15 cellular contexts compared by ENCODE assay signal in the genomic region with DNA sequence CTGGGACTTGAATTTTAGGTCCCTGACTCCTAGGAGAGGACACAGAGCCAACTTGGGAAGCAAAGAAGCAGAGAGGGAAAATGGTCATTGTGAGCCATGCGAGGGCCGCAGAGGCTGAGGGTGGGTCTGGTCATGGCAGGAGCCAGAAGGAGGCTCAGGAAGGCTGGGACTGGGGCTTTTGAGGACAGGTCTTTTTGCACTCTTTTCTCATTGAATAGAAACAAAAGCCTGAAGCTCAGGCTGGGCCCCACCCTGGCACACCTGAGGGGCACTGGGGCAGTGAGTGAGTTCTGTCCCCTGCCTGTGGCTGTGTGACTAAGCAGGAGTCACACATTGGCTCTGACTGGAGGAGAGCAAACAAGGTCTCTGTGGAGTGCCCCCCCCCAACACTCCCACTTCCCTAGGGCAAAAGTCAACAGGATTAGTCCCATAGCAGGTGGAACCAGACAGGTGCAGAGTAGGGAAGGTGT. TPM values are rescaled to one million over a fixed set of nuclear protein-coding genes. Genes with fewer than 3 reads are reported as not detected.
DNase-seq lines count a peak whose midpoint lies in the region; ATAC-seq and TF ChIP-seq lines count a peak whose summit lies in the region.
"Had no signal": no experiment of that assay in that cellular context is flagged by ENCODE, and none has a peak within 500 bp of the region (broad histone marks: within the 10 kb centered on the region; RNA-seq: fewer than 3 reads in every experiment).

No MANE protein-coding gene starts in this region.

- TF ChIP-seq CTCF in RWPE1 (conservative IDR thresholded peaks at IDR 0.05; ENCODE audit: low read depth): no peak
- TF ChIP-seq CTCF in mucosa of descending colon (IDR thresholded peaks at IDR 0.05): no peak

- peak; percentile 23; the same call in 1 of the 2 replicates for TF ChIP-seq RAD21 in Ishikawa (IDR thresholded peaks at IDR 0.05; ENCODE audit: low read depth)

- DNase-seq in RWPE1 (ENCODE audit: low spot score) (peak; percentile 1), mucosa of descending colon (peak in 2 of 3 donors; percentile 50 to 66), HUDEP-2 (lab: John Stamatoyannopoulos, UW; ENCODE audit: unreplicated experiment in 76 of 76) (no peak), KBM-7 (no peak), globus pallidus (ENCODE audit: low spot score) (no peak)
- DNase-seq in activated CD4-positive, alpha-beta T cell treated with anti-CD3 and anti-CD28 coated beads for 48 hours: no peak
- DNase-seq: aorta; C1 segment of cervical spinal cord; effector CD8-positive, alpha-beta T cell; NCI-H1436 treated with DMSO at 0.1 percent for 48 hours had no signal

- POLR2A ChIA-PET in RWPE1 (lab: Yijun Ruan, JAX; ENCODE audit: low non-redundant PET): interaction anchor here (0.6 to 0.9 kb wide), 2 partner anchors 44 to 54 kb away, joined by 3 read pairs; a partner anchor contains a TSS

- H3K4me1 ChIP-seq in BLaER1 (peaks cover 17% of the 10 kb centered on the region), mucosa of descending colon (ENCODE audit: low read depth) (peaks cover 9% of the 10 kb centered on the region)

- peak; percentile 84; the same call in 1 of the 2 replicates for TF ChIP-seq EP300 in Ishikawa (IDR thresholded peaks at IDR 0.05; ENCODE audit: borderline replicate concordance)

- H3K4me3 ChIP-seq in BLaER1 (no peak overlapping the region), mucosa of descending colon (no peak overlapping the region)
- H3K4me3 ChIP-seq: thoracic aorta had no signal

- peaks cover 14% of the 10 kb centered on the region; the same call in 1 of the 2 replicates for H3K27me3 ChIP-seq in BLaER1

- H4K20me1 ChIP-seq in BLaER1: no peaks in the 10 kb centered on the region

- CTCF ChIA-PET in RWPE1 (lab: Yijun Ruan, JAX): interaction anchor here (0.6 to 1.5 kb wide), 3 partner anchors 15 to 79 kb away, joined by 3 to 5 read pairs (median 5); no protein-coding TSS in a partner anchor

- peak overlapping the region; percentile 64 for H3K4me2 ChIP-seq in BLaER1

- intact Hi-C loops in mucosa of descending colon (cut with DNase I, micrococcal nuclease): no loop called here

- peak; percentile 84 for ATAC-seq in mucosa of descending colon

- in situ Hi-C loops in KBM-7 (cut with MboI; ENCODE audit: low pct_unique_long_range_greater_than_20kb, low sequenced_read_pairs): no loop called here

- no peaks in the 10 kb centered on the region for H3K9me3 ChIP-seq in BLaER1
- H3K9me3 ChIP-seq in mucosa of descending colon: no peaks in the 10 kb centered on the region
- H3K9me3 ChIP-seq: thoracic aorta had no signal

- no peak overlapping the region for H3K9ac ChIP-seq in BLaER1

- H3K36me3 ChIP-seq in BLaER1 (no peaks in the 10 kb centered on the region), mucosa of descending colon (ENCODE audit: low read depth) (no peaks in the 10 kb centered on the region)
- H3K36me3 ChIP-seq: thoracic aorta had no signal

- H3K27ac ChIP-seq in BLaER1: peak overlapping the region; percentile 30; the same call in 1 of the 2 replicates
- peak overlapping the region; percentile 100 for H3K27ac ChIP-seq in RWPE1
- H3K27ac ChIP-seq: thoracic aorta, VCaP had no signal

TF ChIP-seq in Ishikawa, 13 proteins besides CTCF, POLR2A, EP300 and RAD21:
- no peak for TF ChIP-seq CREB1 (IDR thresholded peaks at IDR 0.05; ENCODE audit: low read depth)
- no peak for TF ChIP-seq EGR1 (IDR thresholded peaks at IDR 0.05)
- no peak for TF ChIP-seq TAF1 (IDR thresholded peaks at IDR 0.05; ENCODE audit: low read depth)
- TF ChIP-seq TCF12 (IDR thresholded peaks at IDR 0.05; ENCODE audit: low read depth): peak; percentile 85
- peak; percentile 49; the same call in 1 of the 2 replicates for TF ChIP-seq FOXM1 (IDR thresholded peaks at IDR 0.05; ENCODE audit: borderline replicate concordance, low read depth)
- no peak for TF ChIP-seq CEBPB (IDR thresholded peaks at IDR 0.05)
- 0 out of 2 replicates have a peak, but pooled peaks have one; percentile 41 for TF ChIP-seq ZBTB7A (IDR thresholded peaks at IDR 0.05; ENCODE audit: low read depth)
- TF ChIP-seq, protein P1, sequence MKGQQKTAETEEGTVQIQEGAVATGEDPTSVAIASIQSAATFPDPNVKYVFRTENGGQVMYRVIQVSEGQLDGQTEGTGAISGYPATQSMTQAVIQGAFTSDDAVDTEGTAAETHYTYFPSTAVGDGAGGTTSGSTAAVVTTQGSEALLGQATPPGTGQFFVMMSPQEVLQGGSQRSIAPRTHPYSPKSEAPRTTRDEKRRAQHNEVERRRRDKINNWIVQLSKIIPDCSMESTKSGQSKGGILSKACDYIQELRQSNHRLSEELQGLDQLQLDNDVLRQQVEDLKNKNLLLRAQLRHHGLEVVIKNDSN (IDR thresholded peaks at IDR 0.05): no peak
- TF ChIP-seq YY1 (IDR thresholded peaks at IDR 0.05; ENCODE audit: low read depth): no peak
- TF ChIP-seq, protein P2, sequence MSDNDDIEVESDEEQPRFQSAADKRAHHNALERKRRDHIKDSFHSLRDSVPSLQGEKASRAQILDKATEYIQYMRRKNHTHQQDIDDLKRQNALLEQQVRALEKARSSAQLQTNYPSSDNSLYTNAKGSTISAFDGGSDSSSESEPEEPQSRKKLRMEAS (IDR thresholded peaks at IDR 0.05): no peak
- TF ChIP-seq, protein P3, sequence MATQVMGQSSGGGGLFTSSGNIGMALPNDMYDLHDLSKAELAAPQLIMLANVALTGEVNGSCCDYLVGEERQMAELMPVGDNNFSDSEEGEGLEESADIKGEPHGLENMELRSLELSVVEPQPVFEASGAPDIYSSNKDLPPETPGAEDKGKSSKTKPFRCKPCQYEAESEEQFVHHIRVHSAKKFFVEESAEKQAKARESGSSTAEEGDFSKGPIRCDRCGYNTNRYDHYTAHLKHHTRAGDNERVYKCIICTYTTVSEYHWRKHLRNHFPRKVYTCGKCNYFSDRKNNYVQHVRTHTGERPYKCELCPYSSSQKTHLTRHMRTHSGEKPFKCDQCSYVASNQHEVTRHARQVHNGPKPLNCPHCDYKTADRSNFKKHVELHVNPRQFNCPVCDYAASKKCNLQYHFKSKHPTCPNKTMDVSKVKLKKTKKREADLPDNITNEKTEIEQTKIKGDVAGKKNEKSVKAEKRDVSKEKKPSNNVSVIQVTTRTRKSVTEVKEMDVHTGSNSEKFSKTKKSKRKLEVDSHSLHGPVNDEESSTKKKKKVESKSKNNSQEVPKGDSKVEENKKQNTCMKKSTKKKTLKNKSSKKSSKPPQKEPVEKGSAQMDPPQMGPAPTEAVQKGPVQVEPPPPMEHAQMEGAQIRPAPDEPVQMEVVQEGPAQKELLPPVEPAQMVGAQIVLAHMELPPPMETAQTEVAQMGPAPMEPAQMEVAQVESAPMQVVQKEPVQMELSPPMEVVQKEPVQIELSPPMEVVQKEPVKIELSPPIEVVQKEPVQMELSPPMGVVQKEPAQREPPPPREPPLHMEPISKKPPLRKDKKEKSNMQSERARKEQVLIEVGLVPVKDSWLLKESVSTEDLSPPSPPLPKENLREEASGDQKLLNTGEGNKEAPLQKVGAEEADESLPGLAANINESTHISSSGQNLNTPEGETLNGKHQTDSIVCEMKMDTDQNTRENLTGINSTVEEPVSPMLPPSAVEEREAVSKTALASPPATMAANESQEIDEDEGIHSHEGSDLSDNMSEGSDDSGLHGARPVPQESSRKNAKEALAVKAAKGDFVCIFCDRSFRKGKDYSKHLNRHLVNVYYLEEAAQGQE (IDR thresholded peaks at IDR 0.05; ENCODE audit: low read depth): no peak
- no peak for TF ChIP-seq TEAD4 (IDR thresholded peaks at IDR 0.05)
- peak; percentile 62; the same call in 1 of the 2 replicates for TF ChIP-seq NFIC (IDR thresholded peaks at IDR 0.05)

RNA-seq across cellular contexts. Expression of a gene that starts 2.8 kb away (rescaled TPM):
- total RNA-seq in mucosa of descending colon: 1 to 10 TPM; 1.0 to 6.4 (median 1.7) TPM

RNA-seq across cellular contexts. Expression of a gene that starts 38.6 kb away (rescaled TPM):
- under 1 TPM in 2 of 3 donors, not detected in 1; 0.35 to 0.58 TPM for total RNA-seq in mucosa of descending colon

RNA-seq across cellular contexts. Expression of a gene that starts 44.0 kb away (rescaled TPM):
- under 1 TPM in 1 of 3 donors, not detected in 2; 0.06 TPM for total RNA-seq in mucosa of descending colon

RNA-seq across cellular contexts. Expression of a gene that starts 55.5 kb away (rescaled TPM):
- total RNA-seq in mucosa of descending colon: not detected
- total RNA-seq: renal cortical epithelial cell had no signal

Comparison
In these comparisons a context has a peak if more than half of its experiments do, and no peak if none do; other contexts are left out.
1. DNase-seq: peak in RWPE1 (single experiment) and mucosa of descending colon (2 of 3); none in HUDEP-2 (0 of 76), activated CD4-positive, alpha-beta T cell treated with anti-CD3 and anti-CD28 coated beads for 48 hours (single experiment), KBM-7 (single experiment) and globus pallidus (single experiment).